10 cellular contexts compared by ENCODE assay signal in the genomic region with DNA sequence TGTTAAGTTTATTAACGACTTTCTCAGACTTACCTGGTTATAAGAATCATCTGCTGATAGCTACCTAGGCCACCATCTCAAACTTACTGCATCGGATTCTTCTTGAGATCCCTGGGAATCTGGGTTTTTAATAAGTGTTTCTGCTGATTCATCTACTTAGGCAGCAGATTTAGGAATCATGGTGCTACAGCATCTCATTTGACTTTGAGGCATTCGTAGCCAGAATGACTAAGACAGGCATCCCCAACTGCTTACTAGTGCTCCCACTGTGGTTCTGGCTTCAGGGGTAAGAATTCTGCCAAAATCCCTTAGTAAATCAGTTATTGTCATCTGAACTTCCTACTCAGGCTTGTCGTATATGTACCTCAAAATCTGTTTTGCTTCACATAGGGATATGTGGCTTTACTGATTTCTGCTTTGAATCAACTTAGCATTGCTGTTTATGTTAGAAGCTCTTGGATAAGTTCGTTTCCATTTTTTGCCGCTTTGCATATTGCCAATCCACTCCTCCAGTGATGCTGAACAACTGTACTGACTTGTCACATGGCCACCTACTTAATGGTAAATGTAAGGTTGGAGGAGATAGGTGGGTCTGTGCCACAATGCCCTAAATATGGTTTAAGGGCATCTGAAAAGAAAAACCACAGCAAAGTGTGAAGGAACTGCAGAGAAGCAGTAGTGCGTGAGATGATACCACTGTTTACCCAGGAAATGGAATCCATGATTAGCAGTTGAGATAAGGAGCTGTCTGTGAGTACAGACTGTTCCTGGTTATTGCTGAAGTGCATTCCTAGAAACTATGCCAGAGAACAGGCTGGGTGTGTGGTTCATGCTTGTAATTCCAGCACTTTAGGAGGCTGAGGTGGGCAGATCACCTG.
A peak's percentile ranks its signal among the peaks of the same experiment; 100 is the strongest.
DNase-seq lines count a peak whose midpoint lies in the region; ATAC-seq lines count a peak whose summit lies in the region.
"Had no signal": no experiment of that assay in that cellular context is flagged by ENCODE, and none has a peak within 500 bp of the region (broad histone marks: within the 10 kb centered on the region; RNA-seq: fewer than 3 reads in every experiment).

No MANE protein-coding gene starts in this region.

- DNase-seq in A172 (ENCODE audit: low spot score) (peak; percentile 72), GM04504 (ENCODE audit: low read depth) (peak; percentile 32), kidney glomerular epithelial cell (lab: John Stamatoyannopoulos, UW) (peak; percentile 35), AML-193 (lab: John Stamatoyannopoulos, UW) (no peak), NCI-H1105 (lab: John Stamatoyannopoulos, UW) (no peak)
- DNase-seq in activated T-helper 1 cell treated with anti-CD3 and anti-CD28 coated beads, Interleukin-12 subunit alpha, Interleukin-12 subunit beta, Interleukin-2, Interleukin-4 antibody, amounts not matched to agents 30 ng/mL and 10 ng/mL and 1 ng/mL, durations not matched to agents 14 hours and 24 hours and 36 hours (ENCODE audit: low spot score) = no peak

- H3K27me3 Mint-ChIP-seq in activated T-helper 1 cell treated with anti-CD3 and anti-CD28 coated beads, Interleukin-12 subunit alpha, Interleukin-12 subunit beta, Interleukin-2, Interleukin-4 antibody, amounts not matched to agents 30 ng/mL and 10 ng/mL and 1 ng/mL, durations not matched to agents 14 hours and 24 hours and 36 hours (ENCODE audit: insufficient read depth) = no peaks in the 10 kb centered on the region

- peaks cover 7% of the 10 kb centered on the region for H3K4me1 Mint-ChIP-seq in activated T-helper 1 cell treated with anti-CD3 and anti-CD28 coated beads, Interleukin-12 subunit alpha, Interleukin-12 subunit beta, Interleukin-2, Interleukin-4 antibody, amounts not matched to agents 30 ng/mL and 10 ng/mL and 1 ng/mL, durations not matched to agents 14 hours and 24 hours and 36 hours (ENCODE audit: low read depth)

- intact Hi-C loops in activated T-helper 1 cell treated with anti-CD3 and anti-CD28 coated beads, Interleukin-12 subunit alpha, Interleukin-12 subunit beta, Interleukin-2, Interleukin-4 antibody, amounts not matched to agents 30 ng/mL and 10 ng/mL and 1 ng/mL, durations not matched to agents 14 hours and 24 hours and 36 hours (cut with micrococcal nuclease) = loop anchor here (5.0 kb wide), 2 partner anchors 128 to 283 kb away; a partner anchor contains a TSS

- H3K27ac Mint-ChIP-seq in activated T-helper 1 cell treated with anti-CD3 and anti-CD28 coated beads, Interleukin-12 subunit alpha, Interleukin-12 subunit beta, Interleukin-2, Interleukin-4 antibody, amounts not matched to agents 30 ng/mL and 10 ng/mL and 1 ng/mL, durations not matched to agents 14 hours and 24 hours and 36 hours = peak overlapping the region; percentile 50
- H3K27ac Mint-ChIP-seq: nephron had no signal

- no peak overlapping the region for H3K4me3 Mint-ChIP-seq in activated T-helper 1 cell treated with anti-CD3 and anti-CD28 coated beads, Interleukin-12 subunit alpha, Interleukin-12 subunit beta, Interleukin-2, Interleukin-4 antibody, amounts not matched to agents 30 ng/mL and 10 ng/mL and 1 ng/mL, durations not matched to agents 14 hours and 24 hours and 36 hours
- H3K4me3 Mint-ChIP-seq: nephron had no signal

- peaks cover 31% of the 10 kb centered on the region for H3K36me3 Mint-ChIP-seq in activated T-helper 1 cell treated with anti-CD3 and anti-CD28 coated beads, Interleukin-12 subunit alpha, Interleukin-12 subunit beta, Interleukin-2, Interleukin-4 antibody, amounts not matched to agents 30 ng/mL and 10 ng/mL and 1 ng/mL, durations not matched to agents 14 hours and 24 hours and 36 hours (ENCODE audit: low read depth)

- ATAC-seq in GM19023 (IDR thresholded peaks at IDR 0.05; ENCODE audit: unreplicated experiment) = no peak
- no peak for ATAC-seq in GM18858 (IDR thresholded peaks at IDR 0.05; ENCODE audit: unreplicated experiment)
- ATAC-seq: HCT116 had no signal

- H3K9me3 Mint-ChIP-seq in activated T-helper 1 cell treated with anti-CD3 and anti-CD28 coated beads, Interleukin-12 subunit alpha, Interleukin-12 subunit beta, Interleukin-2, Interleukin-4 antibody, amounts not matched to agents 30 ng/mL and 10 ng/mL and 1 ng/mL, durations not matched to agents 14 hours and 24 hours and 36 hours = no peaks in the 10 kb centered on the region
- H3K9me3 Mint-ChIP-seq: nephron had no signal

Comparison
In these comparisons a context has a peak if more than half of its experiments do, and no peak if none do; other contexts are left out.
1. DNase-seq: peak in A172 (single experiment), GM04504 (single experiment) and kidney glomerular epithelial cell (single experiment); none in activated T-helper 1 cell treated with anti-CD3 and anti-CD28 coated beads, Interleukin-12 subunit alpha, Interleukin-12 subunit beta, Interleukin-2, Interleukin-4 antibody, amounts not matched to agents 30 ng/mL and 10 ng/mL and 1 ng/mL, durations not matched to agents 14 hours and 24 hours and 36 hours (single experiment), AML-193 (0 of 2) and NCI-H1105 (single experiment).